6 cellular contexts compared by ENCODE assay signal in the genomic region with DNA sequence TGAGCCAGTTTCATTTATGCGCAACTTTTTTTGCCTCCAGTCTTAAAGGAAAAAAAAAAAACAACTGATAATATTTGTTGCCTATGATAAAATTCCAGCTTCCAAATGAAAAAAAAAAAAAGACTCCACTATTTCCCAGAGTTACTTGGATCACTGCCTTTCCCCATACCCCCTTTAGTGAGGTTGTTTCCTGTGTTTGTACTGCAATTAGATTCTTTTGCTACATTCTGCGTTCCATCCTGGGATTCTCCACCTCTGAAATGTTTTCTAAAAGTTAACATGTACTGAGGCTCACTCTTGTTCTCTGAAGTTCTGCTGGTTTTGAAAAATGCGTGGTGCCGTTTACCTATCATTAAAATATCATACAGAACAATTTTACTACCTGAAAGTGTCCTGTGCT.
DNase-seq lines count a peak whose midpoint lies in the region; ATAC-seq, FAIRE-seq and TF ChIP-seq lines count a peak whose summit lies in the region.
"Not testable (repeated sequence)": the region's sequence is repeated elsewhere in the genome, so short reads cannot be mapped to it uniquely, and the experiment has no call there.

No MANE protein-coding gene starts in this region.

- H3K4me1 Mint-ChIP-seq in activated naive CD4-positive, alpha-beta T cell treated with anti-CD3 and anti-CD28 coated beads, Interleukin-2, amount 50 U/mL, for 24 hours = peaks cover 41% of the 10 kb centered on the region

- H3K4me3 ChIP-seq in choroid plexus epithelial cell (ENCODE audit: low read depth, low read length); endothelial cell of umbilical vein (replicated peaks in 1 of 3; ENCODE audit: insufficient read depth in 1 of 3, low read depth in 1 of 3, low read length in 3 of 3); HepG2 (replicated peaks in 1 of 3; ENCODE audit: insufficient read depth in 1 of 3, low read depth in 2 of 3, low read length in 3 of 3): not testable (repeated sequence)

- not testable (repeated sequence) for H3K27me3 ChIP-seq in endothelial cell of umbilical vein (ENCODE audit: control insufficient read depth in 2 of 2, insufficient read depth in 2 of 2, low read length in 2 of 2); HepG2 (ENCODE audit: control insufficient read depth in 1 of 2, insufficient read depth in 2 of 2, low read length in 2 of 2)

- CTCF ChIA-PET in endothelial cell of umbilical vein (lab: Charles Lee); HepG2 (lab: Yijun Ruan, JAX; ENCODE audit: low intra/inter-chr PET ratio, low total read pairs): not testable (repeated sequence)

- in situ Hi-C loops in HepG2 (cut with HindIII; ENCODE audit: extremely low pct_ligation_motif_present, low pct_unique_long_range_greater_than_20kb) = not testable (repeated sequence)

- H3K36me3 Mint-ChIP-seq in activated naive CD4-positive, alpha-beta T cell treated with anti-CD3 and anti-CD28 coated beads, Interleukin-2, amount 50 U/mL, for 24 hours = not testable (repeated sequence)

- H3K4me1 ChIP-seq in endothelial cell of umbilical vein (ENCODE audit: control insufficient read depth, extremely low read depth, insufficient read depth, low read length); HepG2 (ENCODE audit: insufficient read depth, low read length): not testable (repeated sequence)

- POLR2A ChIA-PET in endothelial cell of umbilical vein (lab: Charles Lee); HepG2 (lab: Yijun Ruan, JAX): not testable (repeated sequence)

- not testable (repeated sequence) for H3K9me1 ChIP-seq in endothelial cell of umbilical vein (replicated peaks; ENCODE audit: control insufficient read depth, extremely low read depth, insufficient read depth, low read length)

- not testable (repeated sequence) for BruUV-seq in endothelial cell of umbilical vein (replicated peaks; lab: Mats Ljungman, UMichigan); HepG2 (replicated peaks; lab: Mats Ljungman, UMichigan)

- H3K9me3 Mint-ChIP-seq in activated naive CD4-positive, alpha-beta T cell treated with anti-CD3 and anti-CD28 coated beads, Interleukin-2, amount 50 U/mL, for 24 hours = not testable (repeated sequence)

- H3K27ac ChIP-seq in endothelial cell of umbilical vein (ENCODE audit: insufficient read depth, low read depth, low read length); HepG2 (ENCODE audit: extremely low read length, insufficient read depth, low read length): not testable (repeated sequence)

- H3K4me3 Mint-ChIP-seq in activated naive CD4-positive, alpha-beta T cell treated with anti-CD3 and anti-CD28 coated beads, Interleukin-2, amount 50 U/mL, for 24 hours = not testable (repeated sequence)

- ATAC-seq in HepG2 = not testable (repeated sequence)

- not testable (repeated sequence) for TF ChIP-seq EP300 in HepG2 (IDR thresholded peaks at IDR 0.05; ENCODE audit: low read depth in 2 of 2, low read length in 2 of 2); HepG2 (CRISPR knock-in tag; IDR thresholded peaks at IDR 0.05; ENCODE audit: borderline replicate concordance)

- not testable (repeated sequence) for TF ChIP-seq CTCF in choroid plexus epithelial cell (conservative IDR thresholded peaks at IDR 0.05; ENCODE audit: low read depth, low read length); endothelial cell of umbilical vein (IDR thresholded peaks at IDR 0.05; ENCODE audit: extremely low read depth in 1 of 2, insufficient read depth in 1 of 2, low read depth in 1 of 2, low read length in 2 of 2); HepG2 (CRISPR knock-in tag; IDR thresholded peaks at IDR 0.05)

- not testable (repeated sequence) for TF ChIP-seq POLR2A in H54 (IDR thresholded peaks at IDR 0.05; ENCODE audit: low read depth, low read length); endothelial cell of umbilical vein (IDR thresholded peaks at IDR 0.05; ENCODE audit: low read depth, low read length); HepG2 (IDR thresholded peaks at IDR 0.05; ENCODE audit: insufficient read depth in 1 of 2, low read depth in 2 of 2, low read length in 2 of 2)

- intact Hi-C loops in endothelial cell of umbilical vein (cut with micrococcal nuclease); HepG2 (cut with micrococcal nuclease; ENCODE audit: unreplicated experiment): not testable (repeated sequence)

- peaks cover 29% of the 10 kb centered on the region for H3K79me2 ChIP-seq in endothelial cell of umbilical vein (ENCODE audit: control insufficient read depth, insufficient read depth, low read length)
- H3K79me2 ChIP-seq in HepG2 (ENCODE audit: insufficient read depth, low read length) = not testable (repeated sequence)

- not testable (repeated sequence) for H3K27me3 Mint-ChIP-seq in activated naive CD4-positive, alpha-beta T cell treated with anti-CD3 and anti-CD28 coated beads, Interleukin-2, amount 50 U/mL, for 24 hours

- not testable (repeated sequence) for H4K20me1 ChIP-seq in endothelial cell of umbilical vein (replicated peaks; ENCODE audit: control insufficient read depth, extremely low read depth, insufficient read depth, low read length); HepG2 (ENCODE audit: insufficient read depth, low read length)

- H3K4me2 ChIP-seq in endothelial cell of umbilical vein (ENCODE audit: insufficient read depth, low read length); HepG2 (ENCODE audit: low read depth, low read length): not testable (repeated sequence)

- not testable (repeated sequence) for H3K36me3 ChIP-seq in endothelial cell of umbilical vein (ENCODE audit: control insufficient read depth in 2 of 2, extremely low read depth in 1 of 2, insufficient read depth in 2 of 2, low read length in 2 of 2); HepG2 (replicated peaks in 1 of 2; ENCODE audit: control insufficient read depth in 1 of 2, insufficient read depth in 2 of 2, low read length in 2 of 2)

- dilution Hi-C loops in endothelial cell of umbilical vein (cut with MboI; ENCODE audit: extremely low pct_ligation_motif_present, low sequenced_read_pairs) = not testable (repeated sequence)

- H2AFZ ChIP-seq in endothelial cell of umbilical vein (ENCODE audit: low read depth, low read length); HepG2 (ENCODE audit: low read length): not testable (repeated sequence)

- FAIRE-seq in H54 (lab: Jason Lieb, UNC) (peak; percentile 68), endothelial cell of umbilical vein (lab: Jason Lieb, UNC) (peak; percentile 38), HepG2 (lab: Jason Lieb, UNC) (peak; percentile 26)

- DNase-seq in H54 (ENCODE audit: insufficient read length, low spot score); HepG2 (ENCODE audit: low spot score): not testable (repeated sequence)
- DNase-seq in choroid plexus epithelial cell (ENCODE audit: low read depth) (peak; percentile 14), dermis microvascular lymphatic vessel endothelial cell (ENCODE audit: low read depth in 2 of 2) (peak; percentile 22 to 39), endothelial cell of umbilical vein (ENCODE audit: low read depth, low spot score) (peak; percentile 35)

- not testable (repeated sequence) for H3K9me3 ChIP-seq in endothelial cell of umbilical vein (replicated peaks; ENCODE audit: control insufficient read depth, insufficient read depth, low read length); HepG2 (ENCODE audit: low read length)

- not testable (repeated sequence) for H3K9ac ChIP-seq in endothelial cell of umbilical vein (replicated peaks; ENCODE audit: extremely low read depth, insufficient read depth, low read length); HepG2 (ENCODE audit: insufficient read depth, low read depth, low read length)

- peak overlapping the region; percentile 2 for H3K27ac Mint-ChIP-seq in activated naive CD4-positive, alpha-beta T cell treated with anti-CD3 and anti-CD28 coated beads, Interleukin-2, amount 50 U/mL, for 24 hours

- WGBS in HepG2 (ENCODE audit: low lambda C conversion rate) = 94% methylated on average over 4 of the region's 4 CpGs

- TF ChIP-seq RAD21 in HepG2 (CRISPR knock-in tag; IDR thresholded peaks at IDR 0.05) = not testable (repeated sequence)
